ENCODE assay signal across 2 cellular contexts in the genomic region with DNA sequence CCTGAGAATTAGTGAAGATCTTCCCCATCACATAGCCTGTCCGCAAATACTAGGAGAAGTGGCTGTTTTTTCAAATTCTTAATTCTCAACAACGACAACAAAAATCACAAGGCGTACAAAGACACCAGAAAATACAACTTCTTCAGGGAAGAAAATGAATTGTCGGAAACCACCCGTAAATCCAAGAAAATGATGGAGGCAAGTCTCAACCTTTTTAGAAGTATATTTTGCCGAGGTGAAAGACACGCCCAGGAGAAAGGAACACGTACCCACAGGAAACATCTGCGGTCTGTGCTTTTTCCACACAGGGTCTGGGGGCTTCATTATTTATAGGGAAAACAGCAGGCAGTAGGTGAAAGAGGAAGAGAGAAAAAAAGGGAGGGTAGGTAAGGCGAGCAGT.
TF ChIP-seq lines count a peak whose summit lies in the region.

No MANE protein-coding gene starts in this region.

TF ChIP-seq in GM23338, 12 proteins besides CTCF, POLR2A, EP300 and RAD21:
- TF ChIP-seq STAT1 (IDR thresholded peaks at IDR 0.05; ENCODE audit: unreplicated experiment) (no peak), CREB1 (CRISPR knock-in tag; IDR thresholded peaks at IDR 0.05; ENCODE audit: low read depth) (no peak), ZNF331 (CRISPR knock-in tag; IDR thresholded peaks at IDR 0.05; ENCODE audit: low read depth) (no peak), NANOG (IDR thresholded peaks at IDR 0.05; ENCODE audit: borderline replicate concordance) (no peak), EZH2 (IDR thresholded peaks at IDR 0.05; ENCODE audit: low read depth, unreplicated experiment) (no peak), EZH2phosphoT487 (IDR thresholded peaks at IDR 0.05; ENCODE audit: unreplicated experiment) (no peak), ZNF114 (CRISPR knock-in tag; IDR thresholded peaks at IDR 0.05) (no peak)
- TF ChIP-seq, protein P1, sequence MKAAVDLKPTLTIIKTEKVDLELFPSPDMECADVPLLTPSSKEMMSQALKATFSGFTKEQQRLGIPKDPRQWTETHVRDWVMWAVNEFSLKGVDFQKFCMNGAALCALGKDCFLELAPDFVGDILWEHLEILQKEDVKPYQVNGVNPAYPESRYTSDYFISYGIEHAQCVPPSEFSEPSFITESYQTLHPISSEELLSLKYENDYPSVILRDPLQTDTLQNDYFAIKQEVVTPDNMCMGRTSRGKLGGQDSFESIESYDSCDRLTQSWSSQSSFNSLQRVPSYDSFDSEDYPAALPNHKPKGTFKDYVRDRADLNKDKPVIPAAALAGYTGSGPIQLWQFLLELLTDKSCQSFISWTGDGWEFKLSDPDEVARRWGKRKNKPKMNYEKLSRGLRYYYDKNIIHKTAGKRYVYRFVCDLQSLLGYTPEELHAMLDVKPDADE (IDR thresholded peaks at IDR 0.05), result no peak
- TF ChIP-seq, protein P2, sequence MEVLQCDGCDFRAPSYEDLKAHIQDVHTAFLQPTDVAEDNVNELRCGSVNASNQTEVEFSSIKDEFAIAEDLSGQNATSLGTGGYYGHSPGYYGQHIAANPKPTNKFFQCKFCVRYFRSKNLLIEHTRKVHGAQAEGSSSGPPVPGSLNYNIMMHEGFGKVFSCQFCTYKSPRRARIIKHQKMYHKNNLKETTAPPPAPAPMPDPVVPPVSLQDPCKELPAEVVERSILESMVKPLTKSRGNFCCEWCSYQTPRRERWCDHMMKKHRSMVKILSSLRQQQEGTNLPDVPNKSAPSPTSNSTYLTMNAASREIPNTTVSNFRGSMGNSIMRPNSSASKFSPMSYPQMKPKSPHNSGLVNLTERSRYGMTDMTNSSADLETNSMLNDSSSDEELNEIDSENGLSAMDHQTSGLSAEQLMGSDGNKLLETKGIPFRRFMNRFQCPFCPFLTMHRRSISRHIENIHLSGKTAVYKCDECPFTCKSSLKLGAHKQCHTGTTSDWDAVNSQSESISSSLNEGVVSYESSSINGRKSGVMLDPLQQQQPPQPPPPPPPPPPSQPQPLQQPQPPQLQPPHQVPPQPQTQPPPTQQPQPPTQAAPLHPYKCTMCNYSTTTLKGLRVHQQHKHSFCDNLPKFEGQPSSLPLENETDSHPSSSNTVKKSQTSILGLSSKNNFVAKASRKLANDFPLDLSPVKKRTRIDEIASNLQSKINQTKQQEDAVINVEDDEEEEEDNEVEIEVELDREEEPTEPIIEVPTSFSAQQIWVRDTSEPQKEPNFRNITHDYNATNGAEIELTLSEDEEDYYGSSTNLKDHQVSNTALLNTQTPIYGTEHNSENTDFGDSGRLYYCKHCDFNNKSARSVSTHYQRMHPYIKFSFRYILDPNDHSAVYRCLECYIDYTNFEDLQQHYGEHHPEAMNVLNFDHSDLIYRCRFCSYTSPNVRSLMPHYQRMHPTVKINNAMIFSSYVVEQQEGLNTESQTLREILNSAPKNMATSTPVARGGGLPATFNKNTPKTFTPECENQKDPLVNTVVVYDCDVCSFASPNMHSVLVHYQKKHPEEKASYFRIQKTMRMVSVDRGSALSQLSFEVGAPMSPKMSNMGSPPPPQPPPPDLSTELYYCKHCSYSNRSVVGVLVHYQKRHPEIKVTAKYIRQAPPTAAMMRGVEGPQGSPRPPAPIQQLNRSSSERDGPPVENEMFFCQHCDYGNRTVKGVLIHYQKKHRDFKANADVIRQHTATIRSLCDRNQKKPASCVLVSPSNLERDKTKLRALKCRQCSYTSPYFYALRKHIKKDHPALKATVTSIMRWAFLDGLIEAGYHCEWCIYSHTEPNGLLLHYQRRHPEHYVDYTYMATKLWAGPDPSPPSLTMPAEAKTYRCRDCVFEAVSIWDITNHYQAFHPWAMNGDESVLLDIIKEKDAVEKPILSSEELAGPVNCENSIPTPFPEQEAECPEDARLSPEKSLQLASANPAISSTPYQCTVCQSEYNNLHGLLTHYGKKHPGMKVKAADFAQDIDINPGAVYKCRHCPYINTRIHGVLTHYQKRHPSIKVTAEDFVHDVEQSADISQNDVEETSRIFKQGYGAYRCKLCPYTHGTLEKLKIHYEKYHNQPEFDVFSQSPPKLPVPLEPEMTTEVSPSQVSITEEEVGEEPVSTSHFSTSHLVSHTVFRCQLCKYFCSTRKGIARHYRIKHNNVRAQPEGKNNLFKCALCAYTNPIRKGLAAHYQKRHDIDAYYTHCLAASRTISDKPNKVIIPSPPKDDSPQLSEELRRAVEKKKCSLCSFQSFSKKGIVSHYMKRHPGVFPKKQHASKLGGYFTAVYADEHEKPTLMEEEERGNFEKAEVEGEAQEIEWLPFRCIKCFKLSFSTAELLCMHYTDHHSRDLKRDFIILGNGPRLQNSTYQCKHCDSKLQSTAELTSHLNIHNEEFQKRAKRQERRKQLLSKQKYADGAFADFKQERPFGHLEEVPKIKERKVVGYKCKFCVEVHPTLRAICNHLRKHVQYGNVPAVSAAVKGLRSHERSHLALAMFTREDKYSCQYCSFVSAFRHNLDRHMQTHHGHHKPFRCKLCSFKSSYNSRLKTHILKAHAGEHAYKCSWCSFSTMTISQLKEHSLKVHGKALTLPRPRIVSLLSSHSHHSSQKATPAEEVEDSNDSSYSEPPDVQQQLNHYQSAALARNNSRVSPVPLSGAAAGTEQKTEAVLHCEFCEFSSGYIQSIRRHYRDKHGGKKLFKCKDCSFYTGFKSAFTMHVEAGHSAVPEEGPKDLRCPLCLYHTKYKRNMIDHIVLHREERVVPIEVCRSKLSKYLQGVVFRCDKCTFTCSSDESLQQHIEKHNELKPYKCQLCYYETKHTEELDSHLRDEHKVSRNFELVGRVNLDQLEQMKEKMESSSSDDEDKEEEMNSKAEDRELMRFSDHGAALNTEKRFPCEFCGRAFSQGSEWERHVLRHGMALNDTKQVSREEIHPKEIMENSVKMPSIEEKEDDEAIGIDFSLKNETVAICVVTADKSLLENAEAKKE (CRISPR knock-in tag; IDR thresholded peaks at IDR 0.05), result no peak
TF ChIP-seq in GM23338: peak in this region for 0.

TF ChIP-seq in H1, 55 proteins besides CTCF, POLR2A, EP300 and RAD21:
- TF ChIP-seq SIX5 (IDR thresholded peaks at IDR 0.05; ENCODE audit: low read depth, low read length) (no peak), SP2 (IDR thresholded peaks at IDR 0.05; ENCODE audit: low read length) (no peak), CBX5 (IDR thresholded peaks at IDR 0.05; ENCODE audit: low read depth, low read length) (no peak)
